1 cellular context compared by ENCODE assay signal in genomic region chr16:68206224-68206623, GRCh38.
TF ChIP-seq lines count a peak whose summit lies in the region.

No MANE protein-coding gene starts in this region.

TF ChIP-seq in endothelial cell of umbilical vein, 7 proteins besides CTCF, POLR2A, EP300 and RAD21:
- TF ChIP-seq FOS (IDR thresholded peaks at IDR 0.05; ENCODE audit: borderline replicate concordance, insufficient read depth, low read length) = no peak
- TF ChIP-seq MAX (IDR thresholded peaks at IDR 0.05; ENCODE audit: insufficient read depth, insufficient read length) = no peak
- no peak for TF ChIP-seq POLR2AphosphoS5 (IDR thresholded peaks at IDR 0.05; ENCODE audit: insufficient read depth, low read depth, low read length)
- no peak for TF ChIP-seq MYC (IDR thresholded peaks at IDR 0.05; ENCODE audit: low read depth, low read length)
- no peak for TF ChIP-seq GATA2 (IDR thresholded peaks at IDR 0.05; ENCODE audit: insufficient read depth, insufficient read length, low read depth, low read length)
- no peak for TF ChIP-seq EZH2 (IDR thresholded peaks at IDR 0.05; ENCODE audit: borderline replicate concordance, low read depth, low read length, severe bottlenecking)
